Comparison of ENCODE assay signal across 9 cellular contexts in genomic region chrX:138921031-138921430, GRCh38.
"Had no signal": no experiment of that assay in that cellular context is flagged by ENCODE, and none has a peak within 500 bp of the region (broad histone marks: within the 10 kb centered on the region; RNA-seq: fewer than 3 reads in every experiment).

No MANE protein-coding gene starts in this region.

- H2AFZ ChIP-seq: GM23248 had no signal

- H3K36me3 ChIP-seq: HAP-1 had no signal

- H3K27ac ChIP-seq: GM23248 had no signal

- DNase-seq: GM23248, GOT3, H7, HFFc6, IMR-90, KG1 had no signal

- H3K4me1 ChIP-seq: HAP-1 had no signal

- FAIRE-seq: HTR-8/SVneo, K562 had no signal

- H3K4me3 ChIP-seq: GM23248, HAP-1, K562 had no signal

- H3K9ac ChIP-seq: GM23248 had no signal

- H3K9me3 ChIP-seq: HAP-1 had no signal
